15 cellular contexts compared by ENCODE assay signal in the genomic region with DNA sequence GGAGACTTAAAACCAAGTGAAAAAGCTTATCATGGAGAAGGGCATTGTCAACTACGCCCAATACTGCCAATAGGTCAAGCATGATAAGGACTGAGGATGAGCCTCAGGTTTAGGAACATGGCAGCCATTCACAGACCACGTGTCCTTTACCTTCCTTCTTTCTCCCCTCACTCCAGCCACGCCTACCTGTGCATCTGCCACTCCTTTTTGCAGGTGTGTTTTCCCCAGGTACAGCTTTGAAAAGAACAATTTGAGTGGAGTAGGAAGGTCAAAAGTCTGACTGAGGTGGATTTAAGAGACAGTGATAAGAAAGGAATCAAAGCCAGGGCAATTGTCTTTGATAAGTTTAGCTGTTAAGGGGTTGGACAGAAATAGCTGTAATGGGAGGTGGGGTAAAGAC.
DNase-seq lines count a peak whose midpoint lies in the region; ATAC-seq and TF ChIP-seq lines count a peak whose summit lies in the region.
"Had no signal": no experiment of that assay in that cellular context is flagged by ENCODE, and none has a peak within 500 bp of the region (broad histone marks: within the 10 kb centered on the region; RNA-seq: fewer than 3 reads in every experiment).

No MANE protein-coding gene starts in this region.

- intact Hi-C loops in heart left ventricle (cut with DNase I) = no loop called here
- intact Hi-C loops in colonic mucosa (cut with DNase I) = no loop called here

- H3K9me3 Mint-ChIP-seq in nephron progenitor cell = peaks cover 8% of the 10 kb centered on the region
- peaks cover 0 to 2% (median 0%) of the 10 kb centered on the region in 5 donors for H3K9me3 Mint-ChIP-seq in CD8-positive, alpha-beta memory T cell
- H3K9me3 Mint-ChIP-seq: H9 had no signal

- no peak overlapping the region for H3K4me3 ChIP-seq in cardiac muscle cell
- H3K4me3 ChIP-seq in heart left ventricle = no peak overlapping the region
- H3K4me3 ChIP-seq in colonic mucosa = no peak overlapping the region
- H3K4me3 ChIP-seq in CD8-positive, alpha-beta memory T cell (ENCODE audit: low read length) = no peak overlapping the region
- H3K4me3 ChIP-seq: BLaER1 had no signal

- no peak overlapping the region for H3K9ac ChIP-seq in colonic mucosa (ENCODE audit: low read depth in 2 of 2, low read length in 2 of 2)
- H3K9ac ChIP-seq: BLaER1 had no signal

- POLR2A ChIA-PET in CD8-positive, alpha-beta memory T cell (lab: Charles Lee) = no interaction called here

- H3K36me3 Mint-ChIP-seq in nephron progenitor cell (ENCODE audit: low read depth) = peaks cover 58% of the 10 kb centered on the region
- peaks cover 35 to 74% (median 41%) of the 10 kb centered on the region in 3 donors for H3K36me3 Mint-ChIP-seq in CD8-positive, alpha-beta memory T cell

- TF ChIP-seq CTCF in cardiac muscle cell (IDR thresholded peaks at IDR 0.05; ENCODE audit: low read depth, low read length) (no peak), heart left ventricle (IDR thresholded peaks at IDR 0.05) (no peak), colonic mucosa (IDR thresholded peaks at IDR 0.05) (no peak), nephron progenitor cell (IDR thresholded peaks at IDR 0.05) (no peak)

- H3K9me3 ChIP-seq in cardiac muscle cell (ENCODE audit: low read depth) (no peaks in the 10 kb centered on the region), heart left ventricle (no peaks in the 10 kb centered on the region), colonic mucosa (no peaks in the 10 kb centered on the region)
- no peaks in the 10 kb centered on the region for H3K9me3 ChIP-seq in CD8-positive, alpha-beta memory T cell (ENCODE audit: low read length)

- H3K27ac Mint-ChIP-seq in nephron progenitor cell = peak overlapping the region; percentile 30
- H3K27ac Mint-ChIP-seq in CD8-positive, alpha-beta memory T cell = no peak overlapping the region
- H3K27ac Mint-ChIP-seq: H9 had no signal

- H3K4me1 ChIP-seq in cardiac muscle cell (ENCODE audit: low read depth) = peaks cover 14% of the 10 kb centered on the region
- H3K4me1 ChIP-seq in heart left ventricle = peaks cover 0 to 17% (median 0%) of the 10 kb centered on the region in 12 donors
- peaks cover 5% of the 10 kb centered on the region for H3K4me1 ChIP-seq in colonic mucosa
- H3K4me1 ChIP-seq in CD8-positive, alpha-beta memory T cell (ENCODE audit: insufficient read depth, low read length) = no peaks in the 10 kb centered on the region

- peak overlapping the region; percentile 35 for H3K27ac ChIP-seq in cardiac muscle cell
- no peak overlapping the region for H3K27ac ChIP-seq in heart left ventricle
- H3K27ac ChIP-seq in colonic mucosa = no peak overlapping the region
- no peak overlapping the region for H3K27ac ChIP-seq in CD8-positive, alpha-beta memory T cell (ENCODE audit: low read depth, low read length)
- H3K27ac ChIP-seq: BLaER1 had no signal

- H3K4me3 Mint-ChIP-seq in nephron progenitor cell = no peak overlapping the region
- no peak overlapping the region for H3K4me3 Mint-ChIP-seq in CD8-positive, alpha-beta memory T cell
- H3K4me3 Mint-ChIP-seq: H9 had no signal

- no peaks in the 10 kb centered on the region for H3K36me3 ChIP-seq in cardiac muscle cell
- peaks cover 0 to 16% (median 5%) of the 10 kb centered on the region in 9 donors for H3K36me3 ChIP-seq in heart left ventricle
- H3K36me3 ChIP-seq in colonic mucosa = no peaks in the 10 kb centered on the region
- no peaks in the 10 kb centered on the region for H3K36me3 ChIP-seq in CD8-positive, alpha-beta memory T cell (ENCODE audit: insufficient read depth, low read length)

- no peak for TF ChIP-seq POLR2A in heart left ventricle (IDR thresholded peaks at IDR 0.05)

- H3K27me3 ChIP-seq in cardiac muscle cell = no peaks in the 10 kb centered on the region
- H3K27me3 ChIP-seq in heart left ventricle = no peaks in the 10 kb centered on the region
- H3K27me3 ChIP-seq in colonic mucosa = no peaks in the 10 kb centered on the region
- H3K27me3 ChIP-seq in CD8-positive, alpha-beta memory T cell (ENCODE audit: insufficient read depth, low read length, poor library complexity, severe bottlenecking) = no peaks in the 10 kb centered on the region
- H3K27me3 ChIP-seq: BLaER1 had no signal

- CTCF ChIA-PET in CD8-positive, alpha-beta memory T cell (lab: Charles Lee) = no interaction called here

- 89 to 95% (median 93%) methylated on average over 3 of the region's 3 CpGs for WGBS in heart left ventricle, 4 donors

- DNase-seq in cardiac muscle cell (ENCODE audit: low read depth in 1 of 2, low spot score in 1 of 2) = no peak
- DNase-seq in heart left ventricle = no peak
- DNase-seq in colonic mucosa = peak; percentile 68
- DNase-seq in nephron progenitor cell = no peak
- no peak for DNase-seq in DMS153 treated with DMSO at 0.1 percent for 48 hours (lab: John Stamatoyannopoulos, UW; ENCODE audit: unreplicated experiment)
- no peak for DNase-seq in CD8-positive, alpha-beta memory T cell
- DNase-seq: 8988T, AML-193, DMS79 treated with DMSO at 0.1 percent for 48 hours, EL, GOT3, H9 had no signal

- peaks cover 7% of the 10 kb centered on the region for H3K4me1 Mint-ChIP-seq in nephron progenitor cell
- peaks cover 16 to 20% (median 17%) of the 10 kb centered on the region in 3 donors for H3K4me1 Mint-ChIP-seq in CD8-positive, alpha-beta memory T cell
- H3K4me1 Mint-ChIP-seq: H9 had no signal

- peaks cover 2% of the 10 kb centered on the region for H3K27me3 Mint-ChIP-seq in nephron progenitor cell (ENCODE audit: low read depth, poor library complexity)
- no peaks in the 10 kb centered on the region for H3K27me3 Mint-ChIP-seq in CD8-positive, alpha-beta memory T cell

- ATAC-seq in heart left ventricle (no peak), HG03139 (IDR thresholded peaks at IDR 0.05; ENCODE audit: unreplicated experiment) (no peak)
- ATAC-seq: HepG2 had no signal
